ENCODE assay signal across 1 cellular context in the genomic region with DNA sequence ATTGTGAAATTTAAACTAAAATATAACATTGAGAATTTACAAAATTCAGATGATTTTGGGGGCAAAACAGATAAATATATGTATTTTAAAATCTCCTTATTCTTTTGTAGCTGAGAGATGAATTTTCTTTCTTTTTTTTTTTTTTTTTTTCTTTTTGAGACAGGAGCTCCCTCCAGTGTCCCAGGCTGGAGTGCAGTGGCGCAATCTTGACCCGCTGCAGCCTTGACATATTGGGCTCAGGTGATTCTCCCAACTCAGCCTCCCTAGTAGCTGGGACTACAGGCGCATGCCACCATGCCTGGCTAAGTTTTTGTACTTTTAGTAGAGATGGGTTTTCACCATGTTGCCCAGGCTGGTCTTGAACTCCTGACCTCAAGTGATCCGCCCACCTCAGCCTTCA.
A peak's percentile ranks its signal among the peaks of the same experiment; 100 is the strongest.
TF ChIP-seq lines count a peak whose summit lies in the region.

No MANE protein-coding gene starts in this region.

TF ChIP-seq in K562, 482 proteins besides CTCF, POLR2A, EP300 and RAD21:
- TF ChIP-seq CEBPB (tag; IDR thresholded peaks at IDR 0.05) (peak; percentile 45), ZNF384 (IDR thresholded peaks at IDR 0.05; ENCODE audit: low read depth, low read length) (peak; percentile 78)
TF ChIP-seq in K562: peak in this region for 2; not testable (repeated sequence) for 480.
